ENCODE assay signal across 14 cellular contexts in genomic region chr16:8858994-8859912, GRCh38. TPM values are rescaled to one million over a fixed set of nuclear protein-coding genes. Genes with fewer than 3 reads are reported as not detected.
A peak's percentile ranks its signal among the peaks of the same experiment; 100 is the strongest.
DNase-seq lines count a peak whose midpoint lies in the region; ATAC-seq and TF ChIP-seq lines count a peak whose summit lies in the region.
"Had no signal": no experiment of that assay in that cellular context is flagged by ENCODE, and none has a peak within 500 bp of the region (broad histone marks: within the 10 kb centered on the region; RNA-seq: fewer than 3 reads in every experiment).

No MANE protein-coding gene starts in this region.

- H3K4me1 Mint-ChIP-seq in mesothelial cell of epicardium (peaks cover 8% of the 10 kb centered on the region), type B pancreatic cell (ENCODE audit: unreplicated experiment) (peaks cover 13% of the 10 kb centered on the region)

- peak overlapping the region in 9 of 12 donors; percentile 24 to 95 (median 50) for H3K27ac ChIP-seq in heart left ventricle
- H3K27ac ChIP-seq in body of pancreas: peak overlapping the region in 3 of 4 donors; percentile 63 to 94 (median 94)

- TF ChIP-seq CTCF in heart left ventricle (IDR thresholded peaks at IDR 0.05) (no peak), body of pancreas (IDR thresholded peaks at IDR 0.05) (no peak), mesothelial cell of epicardium (IDR thresholded peaks at IDR 0.05; ENCODE audit: unreplicated experiment) (no peak), type B pancreatic cell (conservative IDR thresholded peaks at IDR 0.05) (no peak)

- peaks cover 31% of the 10 kb centered on the region for H3K36me3 Mint-ChIP-seq in mesothelial cell of epicardium
- peaks cover 18% of the 10 kb centered on the region for H3K36me3 Mint-ChIP-seq in type B pancreatic cell

- H3K27me3 ChIP-seq in heart left ventricle (no peaks in the 10 kb centered on the region), body of pancreas (no peaks in the 10 kb centered on the region)

- H3K27ac Mint-ChIP-seq in mesothelial cell of epicardium: peak overlapping the region; percentile 33
- peak overlapping the region; percentile 62 for H3K27ac Mint-ChIP-seq in type B pancreatic cell

- H3K4me3 ChIP-seq in heart left ventricle (no peak overlapping the region), body of pancreas (no peak overlapping the region)

- H3K4me3 Mint-ChIP-seq in mesothelial cell of epicardium (no peak overlapping the region), type B pancreatic cell (no peak overlapping the region)

- TF ChIP-seq POLR2A in heart left ventricle (IDR thresholded peaks at IDR 0.05): no peak
- no peak for TF ChIP-seq POLR2A in body of pancreas (IDR thresholded peaks at IDR 0.05)

- H3K4me1 ChIP-seq in heart left ventricle (peaks cover 0 to 56% (median 32%) of the 10 kb centered on the region in 12 donors), body of pancreas (peaks cover 56% of the 10 kb centered on the region)

- H3K9me3 ChIP-seq in heart left ventricle: no peaks in the 10 kb centered on the region
- H3K9me3 ChIP-seq in body of pancreas: no peaks in the 10 kb centered on the region

- peaks cover 0 to 46% (median 36%) of the 10 kb centered on the region in 9 donors for H3K36me3 ChIP-seq in heart left ventricle
- peaks cover 4 to 11% of the 10 kb centered on the region in 2 donors for H3K36me3 ChIP-seq in body of pancreas (replicated peaks in 1 of 2; ENCODE audit: insufficient read depth in 1 of 2, low read depth in 2 of 2)

- ATAC-seq in heart left ventricle: no peak
- ATAC-seq in Right ventricle myocardium superior (ENCODE audit: poor library complexity): no peak
- ATAC-seq in body of pancreas: no peak
- ATAC-seq in HG02885 (IDR thresholded peaks at IDR 0.05; ENCODE audit: poor library complexity, unreplicated experiment): no peak
- ATAC-seq in HG03460 (IDR thresholded peaks at IDR 0.05; ENCODE audit: unreplicated experiment): no peak

- intact Hi-C loops in heart left ventricle (cut with DNase I) (no loop called here), Right ventricle myocardium superior (cut with DNase I) (no loop called here), body of pancreas (cut with DNase I) (loop anchor here (10.0 kb wide), 1 partner anchor 54 kb away; no protein-coding TSS in a partner anchor)

- H3K27me3 Mint-ChIP-seq in mesothelial cell of epicardium (ENCODE audit: low read depth) (no peaks in the 10 kb centered on the region), type B pancreatic cell (no peaks in the 10 kb centered on the region)

- WGBS in heart left ventricle, 4 donors: 89 to 96% (median 91%) methylated on average over 24 to 31 of the region's 31 CpGs
- WGBS in body of pancreas, 2 donors: 90 to 92% methylated on average over 18 to 31 of the region's 31 CpGs

- no peaks in the 10 kb centered on the region for H3K9me3 Mint-ChIP-seq in mesothelial cell of epicardium
- H3K9me3 Mint-ChIP-seq in type B pancreatic cell: no peaks in the 10 kb centered on the region

- no peak for DNase-seq in heart left ventricle
- no peak for DNase-seq in Right ventricle myocardium superior
- no peak for DNase-seq in body of pancreas
- no peak for DNase-seq in mesothelial cell of epicardium (ENCODE audit: low spot score in 2 of 2, unreplicated experiment in 2 of 2)
- no peak for DNase-seq in type B pancreatic cell (ENCODE audit: extremely low spot score, unreplicated experiment)
- DNase-seq in activated CD4-positive, CD25-positive, alpha-beta regulatory T cell treated with anti-CD3 and anti-CD28 coated beads, Interleukin-2, amount 50 U/mL, for 72 hours: no peak
- DNase-seq: activated CD4-positive, CD25-positive, alpha-beta regulatory T cell; NCI-H1092 had no signal

RNA-seq across cellular contexts. Expression of gene CARHSP1, which starts 9.6 kb away (rescaled TPM):
- total RNA-seq in heart left ventricle: 10 to 100 TPM; 20.0 to 62.4 (median 29.0) TPM
- 10 to 100 TPM; 33.4 to 58.0 TPM for polyA plus RNA-seq in heart left ventricle
- 26.0 TPM for total RNA-seq in Right ventricle myocardium superior
- total RNA-seq in body of pancreas: 10 to 100 TPM; 16.5 to 59.9 TPM
- 78.6 to 84.2 TPM (median 80.3 TPM) in 3 replicates for total RNA-seq in mesothelial cell of epicardium
- 84.6 and 88.0 TPM in 2 replicates for total RNA-seq in type B pancreatic cell (ENCODE audit: low replicate concordance)

RNA-seq across cellular contexts. Expression of gene LITAFD, which starts 22.9 kb away (rescaled TPM):
- not detected for total RNA-seq in heart left ventricle
- not detected for polyA plus RNA-seq in heart left ventricle
- not detected for total RNA-seq in Right ventricle myocardium superior
- not detected for total RNA-seq in body of pancreas
- not detected in 3 replicates for total RNA-seq in mesothelial cell of epicardium
- total RNA-seq in type B pancreatic cell (ENCODE audit: low replicate concordance): not detected in 2 replicates
- total RNA-seq: bronchial epithelial cell, lower leg skin, osteoblast, urinary bladder had no signal
- polyA plus RNA-seq: urinary bladder had no signal
